Comparison of ENCODE assay signal across 20 cellular contexts in the genomic region with DNA sequence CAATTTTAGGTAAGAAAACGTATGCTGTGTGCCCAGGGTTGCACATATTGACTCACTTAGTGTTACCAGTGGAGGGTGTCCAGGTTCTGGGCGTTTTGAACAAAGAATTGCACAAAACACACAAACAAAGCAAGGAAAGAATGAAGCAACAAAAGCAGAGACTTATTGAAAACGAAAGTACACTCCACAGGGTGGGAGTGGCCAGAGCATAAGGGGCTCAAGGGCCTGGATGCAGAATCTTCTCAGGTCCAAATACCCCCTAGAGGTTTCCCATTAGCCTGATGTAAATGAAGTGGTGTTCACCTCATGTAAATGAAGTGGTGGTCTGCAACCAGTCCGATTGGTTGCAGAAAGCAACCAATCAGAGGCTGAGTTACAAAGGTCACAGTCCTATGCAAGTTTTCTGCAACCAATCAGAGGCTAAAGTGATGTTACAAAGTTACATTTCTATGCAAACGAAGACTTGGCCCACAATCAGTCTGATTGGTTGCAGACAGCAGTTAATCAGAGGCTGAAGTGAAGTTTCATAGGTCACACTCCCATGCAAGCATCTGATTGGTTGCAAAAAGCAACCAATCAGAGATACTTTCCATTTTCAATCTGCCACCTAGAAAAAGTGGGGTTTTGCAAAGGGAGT.
DNase-seq lines count a peak whose midpoint lies in the region; ATAC-seq and TF ChIP-seq lines count a peak whose summit lies in the region.
"Had no signal": no experiment of that assay in that cellular context is flagged by ENCODE, and none has a peak within 500 bp of the region (broad histone marks: within the 10 kb centered on the region; RNA-seq: fewer than 3 reads in every experiment).

No MANE protein-coding gene starts in this region.

- H3K27me3 Mint-ChIP-seq in nephron progenitor cell (ENCODE audit: low read depth, poor library complexity), result no peaks in the 10 kb centered on the region
- H3K27me3 Mint-ChIP-seq: naive thymus-derived CD8-positive, alpha-beta T cell; progenitor cell of endocrine pancreas had no signal

- no peaks in the 10 kb centered on the region for H3K4me1 ChIP-seq in DND-41 (ENCODE audit: insufficient read depth, low read length)
- no peaks in the 10 kb centered on the region; the same call in 1 of the 2 replicates for H3K4me1 ChIP-seq in HEK293 (ENCODE audit: control insufficient read depth, insufficient read depth, low read length)
- H3K4me1 ChIP-seq: ascending aorta had no signal

- TF ChIP-seq CTCF in DND-41 (IDR thresholded peaks at IDR 0.05; ENCODE audit: borderline replicate concordance, extremely low read depth, low read length, poor library complexity, severe bottlenecking) (no peak), HEK293 (tag by site-specific recombination; IDR thresholded peaks at IDR 0.05) (no peak), nephron progenitor cell (IDR thresholded peaks at IDR 0.05) (no peak)

- no peak overlapping the region for H3K9ac ChIP-seq in DND-41 (ENCODE audit: low read depth, low read length)

- no peaks in the 10 kb centered on the region for H4K20me1 ChIP-seq in DND-41 (ENCODE audit: insufficient read depth, low read length)

- H3K9me3 ChIP-seq in DND-41 (ENCODE audit: insufficient read depth, low read length, severe bottlenecking), result no peaks in the 10 kb centered on the region
- no peaks in the 10 kb centered on the region for H3K9me3 ChIP-seq in HEK293 (ENCODE audit: control insufficient read depth, insufficient read depth, low read depth, low read length)
- H3K9me3 ChIP-seq: ascending aorta had no signal

- no peak; the same call in 2 of the 3 replicates for ATAC-seq in DND-41 (ENCODE audit: insufficient read depth, low read depth)
- ATAC-seq: naive thymus-derived CD8-positive, alpha-beta T cell; Panc1; SK-N-SH treated with all-trans-retinoic acid at 6 μM for 48 hours had no signal

- CTCF ChIA-PET in HEK293 (lab: Yijun Ruan, JAX), result no interaction called here

- DNase-seq in DND-41 (no peak), NCI-H748 treated with DMSO at 0.1 percent for 48 hours (lab: John Stamatoyannopoulos, UW) (peak; percentile 80), fibroblast of gingiva (ENCODE audit: low read depth) (peak; percentile 36), occipital lobe (lab: John Stamatoyannopoulos, UW) (no peak), dermis blood vessel endothelial cell (no peak), nephron progenitor cell (no peak), NCI-H1417 treated with DMSO at 0.1 percent for 48 hours (lab: John Stamatoyannopoulos, UW) (no peak)
- DNase-seq: activated CD8-positive, alpha-beta memory T cell treated with anti-CD3 and anti-CD28 coated beads, Interleukin-2, amount 50 U/mL, for 48 hours; GDM1; hippocampal formation; KG1; kidney; naive thymus-derived CD8-positive, alpha-beta T cell; T1000 had no signal

- H3K4me2 ChIP-seq in DND-41 (ENCODE audit: insufficient read depth, low read length), result peak overlapping the region; percentile 33; the same call in 1 of the 2 replicates

- peaks cover 25% of the 10 kb centered on the region for H3K4me1 Mint-ChIP-seq in nephron progenitor cell

- no peak overlapping the region for H3K27ac ChIP-seq in DND-41 (ENCODE audit: low read length)
- H3K27ac ChIP-seq in HEK293 (ENCODE audit: extremely low read depth, low read depth, low read length), result no peak overlapping the region
- H3K27ac ChIP-seq: ascending aorta had no signal

- no peaks in the 10 kb centered on the region for H3K27me3 ChIP-seq in DND-41 (ENCODE audit: insufficient read depth, low read length, poor library complexity)
- H3K27me3 ChIP-seq: ascending aorta had no signal

- no peak overlapping the region for H3K4me3 Mint-ChIP-seq in nephron progenitor cell
- H3K4me3 Mint-ChIP-seq: memory B cell; naive thymus-derived CD8-positive, alpha-beta T cell had no signal

- H3K4me3 ChIP-seq in DND-41 (ENCODE audit: low read depth in 1 of 2, low read length in 2 of 2) (no peak overlapping the region), HEK293 (ENCODE audit: low read depth, low read length) (no peak overlapping the region)
- H3K4me3 ChIP-seq: ascending aorta had no signal

- H3K36me3 ChIP-seq in DND-41 (ENCODE audit: insufficient read depth, low read length), result no peaks in the 10 kb centered on the region
- no peaks in the 10 kb centered on the region for H3K36me3 ChIP-seq in HEK293 (ENCODE audit: control insufficient read depth in 2 of 2, insufficient read depth in 1 of 2, low read length in 2 of 2)
- H3K36me3 ChIP-seq: ascending aorta had no signal

- H2AFZ ChIP-seq in DND-41 (ENCODE audit: low read depth, low read length), result no peak overlapping the region

- POLR2A ChIA-PET in HEK293 (lab: Yijun Ruan, JAX), result no interaction called here

- H3K79me2 ChIP-seq in DND-41 (ENCODE audit: insufficient read depth, low read length), result no peaks in the 10 kb centered on the region

- H3K36me3 Mint-ChIP-seq in nephron progenitor cell (ENCODE audit: low read depth), result no peaks in the 10 kb centered on the region
- H3K36me3 Mint-ChIP-seq: memory B cell; naive thymus-derived CD8-positive, alpha-beta T cell had no signal

- no peaks in the 10 kb centered on the region for H3K9me3 Mint-ChIP-seq in nephron progenitor cell
- H3K9me3 Mint-ChIP-seq: naive thymus-derived CD8-positive, alpha-beta T cell had no signal

- H3K27ac Mint-ChIP-seq in nephron progenitor cell, result no peak overlapping the region
- H3K27ac Mint-ChIP-seq: memory B cell, progenitor cell of endocrine pancreas had no signal

TF ChIP-seq in HEK293, 187 proteins besides CTCF, POLR2A, EP300 and RAD21:
- TF ChIP-seq ZNF157 (tag by site-specific recombination; IDR thresholded peaks at IDR 0.05) (no peak), SP2 (tag by site-specific recombination; IDR thresholded peaks at IDR 0.05) (peak; percentile 42)

Comparison
In these comparisons a context has a peak if more than half of its experiments do, and no peak if none do; other contexts are left out.
1. DNase-seq: peak in NCI-H748 treated with DMSO at 0.1 percent for 48 hours (single experiment) and fibroblast of gingiva (single experiment); none in DND-41 (single experiment), occipital lobe (single experiment), dermis blood vessel endothelial cell (single experiment), nephron progenitor cell (single experiment) and NCI-H1417 treated with DMSO at 0.1 percent for 48 hours (single experiment).